In genomic region chr15:42695527-42696071, GRCh38 we compare ENCODE assay signal across 21 cellular contexts. TPM values are rescaled to one million over a fixed set of nuclear protein-coding genes. Genes with fewer than 3 reads are reported as not detected.
DNase-seq lines count a peak whose midpoint lies in the region; ATAC-seq and TF ChIP-seq lines count a peak whose summit lies in the region.
"Had no signal": no experiment of that assay in that cellular context is flagged by ENCODE, and none has a peak within 500 bp of the region (broad histone marks: within the 10 kb centered on the region; RNA-seq: fewer than 3 reads in every experiment).

No MANE protein-coding gene starts in this region.

- no peak overlapping the region for H3K4me3 ChIP-seq in LNCaP clone FGC (ENCODE audit: low read depth, low read length)
- no peak overlapping the region for H3K4me3 ChIP-seq in RWPE2 (ENCODE audit: severe bottlenecking)
- no peak overlapping the region for H3K4me3 ChIP-seq in stomach smooth muscle (ENCODE audit: low read length in 2 of 2)
- H3K4me3 ChIP-seq: BLaER1 treated with 17β-estradiol and CSF1 and Interleukin-3, amounts not matched to agents 10 nM and 100 nM; Peyer's patch had no signal

- H3K9me3 ChIP-seq in RWPE2 (ENCODE audit: severe bottlenecking) (no peaks in the 10 kb centered on the region), stomach smooth muscle (ENCODE audit: control insufficient read depth in 2 of 2, low read length in 2 of 2) (no peaks in the 10 kb centered on the region)
- H3K9me3 ChIP-seq: Peyer's patch, SK-N-SH had no signal

- no peak overlapping the region for H3K9ac ChIP-seq in stomach smooth muscle (ENCODE audit: low read length in 2 of 2)
- H3K9ac ChIP-seq: BLaER1 treated with 17β-estradiol and CSF1 and Interleukin-3, amounts not matched to agents 10 nM and 100 nM; SK-N-SH had no signal

- TF ChIP-seq CTCF in LNCaP clone FGC (IDR thresholded peaks at IDR 0.05; ENCODE audit: control insufficient read depth, extremely low read depth, insufficient read depth): no peak
- no peak for TF ChIP-seq CTCF in RWPE2 (IDR thresholded peaks at IDR 0.05; ENCODE audit: poor library complexity, severe bottlenecking)
- no peak for TF ChIP-seq CTCF in foreskin keratinocyte (conservative IDR thresholded peaks at IDR 0.05)

- DNase-seq in LNCaP clone FGC (ENCODE audit: low read depth) (peak; percentile 23), RWPE2 (ENCODE audit: low spot score) (no peak), fibroblast of the conjunctiva (ENCODE audit: low read depth) (peak; percentile 2), foreskin keratinocyte (no peak)
- DNase-seq: CD8-positive, alpha-beta T cell; DMS79 treated with DMSO at 0.1 percent for 48 hours; H7; Karpas-422; MM.1S; NCI-H1105; NCI-H2081; NCI-H446 treated with DMSO at 0.1 percent for 48 hours; NCI-H748 treated with DMSO at 0.1 percent for 48 hours; NK-92 treated with Interleukin-12 subunit alpha and Interleukin-12 subunit beta, amount 100 ng/mL, for 24 hours; Peyer's patch; SHP77 treated with DMSO at 0.1 percent for 48 hours; SK-N-SH had no signal

- H3K4me1 ChIP-seq in RWPE2 (ENCODE audit: insufficient read depth, poor library complexity, severe bottlenecking) (no peaks in the 10 kb centered on the region), stomach smooth muscle (ENCODE audit: control insufficient read depth, insufficient read depth, low read length) (peaks cover 15% of the 10 kb centered on the region), foreskin keratinocyte (no peaks in the 10 kb centered on the region)
- H3K4me1 ChIP-seq: BLaER1 treated with 17β-estradiol and CSF1 and Interleukin-3, amounts not matched to agents 10 nM and 100 nM; Peyer's patch had no signal

- peak; percentile 17; the same call in 1 of the 3 replicates for ATAC-seq in RWPE2 (ENCODE audit: low read depth)
- no peak for ATAC-seq in foreskin keratinocyte
- ATAC-seq in GM21737 (IDR thresholded peaks at IDR 0.05; ENCODE audit: unreplicated experiment): no peak
- no peak for ATAC-seq in GM18861 (IDR thresholded peaks at IDR 0.05; ENCODE audit: unreplicated experiment)
- ATAC-seq: CD8-positive, alpha-beta T cell had no signal

- H3K36me3 ChIP-seq in RWPE2 (ENCODE audit: low read depth): no peaks in the 10 kb centered on the region; the same call in 1 of the 2 replicates
- H3K36me3 ChIP-seq in stomach smooth muscle (ENCODE audit: control insufficient read depth in 2 of 2, insufficient read depth in 2 of 2, low read length in 2 of 2): peaks cover 53 to 63% of the 10 kb centered on the region in 2 donors

- H3K27ac ChIP-seq in RWPE2 (ENCODE audit: poor library complexity, severe bottlenecking) (no peak overlapping the region), stomach smooth muscle (ENCODE audit: low read length) (peak overlapping the region; percentile 73), foreskin keratinocyte (no peak overlapping the region)
- H3K27ac ChIP-seq: BLaER1 treated with 17β-estradiol and CSF1 and Interleukin-3, amounts not matched to agents 10 nM and 100 nM; Peyer's patch had no signal

- H3K27me3 ChIP-seq in RWPE2 (ENCODE audit: insufficient read depth, poor library complexity, severe bottlenecking) (no peaks in the 10 kb centered on the region), stomach smooth muscle (ENCODE audit: control insufficient read depth in 1 of 2, insufficient read depth in 2 of 2, low read length in 2 of 2) (no peaks in the 10 kb centered on the region), foreskin keratinocyte (no peaks in the 10 kb centered on the region)
- H3K27me3 ChIP-seq: BLaER1 treated with 17β-estradiol and CSF1 and Interleukin-3, amounts not matched to agents 10 nM and 100 nM; Peyer's patch had no signal

RNA-seq across cellular contexts. Expression of gene CDAN1, which starts 41.3 kb away (rescaled TPM):
- total RNA-seq in foreskin keratinocyte: 9.9 and 10.9 TPM in 2 replicates
- polyA plus RNA-seq in foreskin keratinocyte: 6.3 and 7.6 TPM in 2 replicates

Comparison
In these comparisons a context has a peak if more than half of its experiments do, and no peak if none do; other contexts are left out.
1. DNase-seq: peak in LNCaP clone FGC (single experiment) and fibroblast of the conjunctiva (single experiment); none in RWPE2 (single experiment) and foreskin keratinocyte (0 of 2).